In genomic region chr20:39049684-39050554, GRCh38 we compare ENCODE assay signal across 8 cellular contexts.
DNase-seq lines count a peak whose midpoint lies in the region; ATAC-seq and TF ChIP-seq lines count a peak whose summit lies in the region.

No MANE protein-coding gene starts in this region.

- peak overlapping the region; percentile 82 for H3K4me3 Mint-ChIP-seq in Calu3 (ENCODE audit: low read depth, unreplicated experiment)
- peak overlapping the region; percentile 83 for H3K4me3 Mint-ChIP-seq in activated T-helper 2 cell treated with anti-CD3 and anti-CD28 coated beads, Interferon-gamma antibody, Interleukin-2, Interleukin-4, amounts not matched to agents 10 μg/mL and 5 μg/mL and 100 μg/mL, durations not matched to agents 14 hours and 24 hours and 36 hours (ENCODE audit: low read depth)
- peak overlapping the region; percentile 88 for H3K4me3 Mint-ChIP-seq in nephron progenitor cell
- H3K4me3 Mint-ChIP-seq in stimulated activated naive CD8-positive, alpha-beta T cell treated with anti-CD3 and anti-CD28 coated beads, Interleukin-15, amount 100 ng/mL, for 72 hours, result peak overlapping the region; percentile 81 to 90

- no peaks in the 10 kb centered on the region for H3K4me1 Mint-ChIP-seq in Calu3 (ENCODE audit: low read depth, unreplicated experiment)
- H3K4me1 Mint-ChIP-seq in activated T-helper 2 cell treated with anti-CD3 and anti-CD28 coated beads, Interferon-gamma antibody, Interleukin-2, Interleukin-4, amounts not matched to agents 10 μg/mL and 5 μg/mL and 100 μg/mL, durations not matched to agents 14 hours and 24 hours and 36 hours (ENCODE audit: low read depth), result peaks cover 3% of the 10 kb centered on the region
- H3K4me1 Mint-ChIP-seq in nephron progenitor cell, result peaks cover 22% of the 10 kb centered on the region
- H3K4me1 Mint-ChIP-seq in stimulated activated naive CD8-positive, alpha-beta T cell treated with anti-CD3 and anti-CD28 coated beads, Interleukin-15, amount 100 ng/mL, for 72 hours, result peaks cover 13% of the 10 kb centered on the region

- H3K27me3 ChIP-seq in HUES64 (ENCODE audit: insufficient read depth, low read length), result peaks cover 12% of the 10 kb centered on the region

- H3K27ac Mint-ChIP-seq in Calu3 (ENCODE audit: unreplicated experiment) (peak overlapping the region; percentile 66), nephron progenitor cell (no peak overlapping the region)
- H3K27ac Mint-ChIP-seq in activated T-helper 2 cell treated with anti-CD3 and anti-CD28 coated beads, Interferon-gamma antibody, Interleukin-2, Interleukin-4, amounts not matched to agents 10 μg/mL and 5 μg/mL and 100 μg/mL, durations not matched to agents 14 hours and 24 hours and 36 hours, result peak overlapping the region; percentile 68
- peak overlapping the region; percentile 63 to 88 for H3K27ac Mint-ChIP-seq in stimulated activated naive CD8-positive, alpha-beta T cell treated with anti-CD3 and anti-CD28 coated beads, Interleukin-15, amount 100 ng/mL, for 72 hours

- no peak overlapping the region for H3K27ac ChIP-seq in HUES64 (ENCODE audit: low read depth, low read length)

- peak; percentile 91 for DNase-seq in Calu3
- DNase-seq in GM20000 (ENCODE audit: low spot score), result peak; percentile 86
- peak; percentile 70 for DNase-seq in RPMI7951 (ENCODE audit: low read depth)
- peak; percentile 75 for DNase-seq in activated T-helper 2 cell treated with anti-CD3 and anti-CD28 coated beads, Interferon-gamma antibody, Interleukin-2, Interleukin-4, amounts not matched to agents 10 μg/mL and 5 μg/mL and 100 μg/mL, durations not matched to agents 14 hours and 24 hours and 36 hours (ENCODE audit: low spot score)
- DNase-seq in fibroblast of the conjunctiva (ENCODE audit: low read depth), result peak; percentile 45
- DNase-seq in nephron progenitor cell, result peak; percentile 88
- DNase-seq in stimulated activated naive CD8-positive, alpha-beta T cell treated with anti-CD3 and anti-CD28 coated beads, Interleukin-15, amount 100 ng/mL, for 72 hours, result peak; percentile 76 to 80

- H3K27me3 Mint-ChIP-seq in Calu3 (ENCODE audit: unreplicated experiment) (peaks cover 48% of the 10 kb centered on the region), nephron progenitor cell (ENCODE audit: low read depth, poor library complexity) (peaks cover 16% of the 10 kb centered on the region)
- peaks cover 12% of the 10 kb centered on the region for H3K27me3 Mint-ChIP-seq in activated T-helper 2 cell treated with anti-CD3 and anti-CD28 coated beads, Interferon-gamma antibody, Interleukin-2, Interleukin-4, amounts not matched to agents 10 μg/mL and 5 μg/mL and 100 μg/mL, durations not matched to agents 14 hours and 24 hours and 36 hours (ENCODE audit: low read depth)
- H3K27me3 Mint-ChIP-seq in stimulated activated naive CD8-positive, alpha-beta T cell treated with anti-CD3 and anti-CD28 coated beads, Interleukin-15, amount 100 ng/mL, for 72 hours, result no peaks in the 10 kb centered on the region

- peak overlapping the region; percentile 69 for H3K4me3 ChIP-seq in HUES64 (ENCODE audit: low read length)

- ATAC-seq in stimulated activated naive CD8-positive, alpha-beta T cell treated with anti-CD3 and anti-CD28 coated beads, Interleukin-15, amount 100 ng/mL, for 72 hours, result peak; percentile 86

- no peaks in the 10 kb centered on the region for H3K36me3 ChIP-seq in HUES64 (ENCODE audit: insufficient read depth, low read length)

- 2% methylated on average over 69 of the region's 69 CpGs for WGBS in HUES64

- intact Hi-C loops in Calu3 (cut with micrococcal nuclease; ENCODE audit: unreplicated experiment), result loop anchor here (1.0 to 5.0 kb wide), 2 partner anchors 31 to 403 kb away; no protein-coding TSS in a partner anchor
- intact Hi-C loops in activated T-helper 2 cell treated with anti-CD3 and anti-CD28 coated beads, Interferon-gamma antibody, Interleukin-2, Interleukin-4, amounts not matched to agents 10 μg/mL and 5 μg/mL and 100 μg/mL, durations not matched to agents 14 hours and 24 hours and 36 hours (cut with micrococcal nuclease), result loop anchor here (1.0 to 10.0 kb wide), 3 partner anchors 29 to 55 kb away; no protein-coding TSS in a partner anchor

- H3K9ac ChIP-seq in HUES64 (ENCODE audit: low read depth, low read length), result peak overlapping the region; percentile 70

- BruUV-seq in Calu3 (replicated peaks; lab: Mats Ljungman, UMichigan), result no TSS peak

- no peaks in the 10 kb centered on the region for H3K4me1 ChIP-seq in HUES64 (ENCODE audit: insufficient read depth, low read length)

- TF ChIP-seq CTCF in Calu3 (IDR thresholded peaks at IDR 0.05; ENCODE audit: unreplicated experiment), result peak; percentile 99
- TF ChIP-seq CTCF in GM20000 (IDR thresholded peaks at IDR 0.05; ENCODE audit: extremely low read depth, missing control alignments), result peak; percentile 100
- TF ChIP-seq CTCF in nephron progenitor cell (IDR thresholded peaks at IDR 0.05), result peak; percentile 98

- peaks cover 12% of the 10 kb centered on the region for H3K36me3 Mint-ChIP-seq in Calu3 (ENCODE audit: insufficient read depth, unreplicated experiment)
- H3K36me3 Mint-ChIP-seq in activated T-helper 2 cell treated with anti-CD3 and anti-CD28 coated beads, Interferon-gamma antibody, Interleukin-2, Interleukin-4, amounts not matched to agents 10 μg/mL and 5 μg/mL and 100 μg/mL, durations not matched to agents 14 hours and 24 hours and 36 hours (ENCODE audit: low read depth), result no peaks in the 10 kb centered on the region
- H3K36me3 Mint-ChIP-seq in nephron progenitor cell (ENCODE audit: low read depth), result no peaks in the 10 kb centered on the region

- H3K9me3 Mint-ChIP-seq in Calu3 (ENCODE audit: low read depth, unreplicated experiment) (no peaks in the 10 kb centered on the region), nephron progenitor cell (no peaks in the 10 kb centered on the region)
- H3K9me3 Mint-ChIP-seq in activated T-helper 2 cell treated with anti-CD3 and anti-CD28 coated beads, Interferon-gamma antibody, Interleukin-2, Interleukin-4, amounts not matched to agents 10 μg/mL and 5 μg/mL and 100 μg/mL, durations not matched to agents 14 hours and 24 hours and 36 hours, result no peaks in the 10 kb centered on the region
- H3K9me3 Mint-ChIP-seq in stimulated activated naive CD8-positive, alpha-beta T cell treated with anti-CD3 and anti-CD28 coated beads, Interleukin-15, amount 100 ng/mL, for 72 hours, result no peaks in the 10 kb centered on the region

- H3K9me3 ChIP-seq in HUES64 (ENCODE audit: insufficient read depth, low read depth, low read length), result no peaks in the 10 kb centered on the region

- CTCF ChIA-PET in Calu3 (lab: Charles Lee), result interaction anchor here (0.5 to 2.7 kb wide), 24 partner anchors 12 to 414 kb away, joined by 3 to 25 read pairs (median 3); partner anchors contain the start of genes DHX35 and FAM83D
